12 cellular contexts compared by ENCODE assay signal in genomic region chr16:69476920-69477418, GRCh38. TPM values are rescaled to one million over a fixed set of nuclear protein-coding genes. Genes with fewer than 3 reads are reported as not detected.
DNase-seq lines count a peak whose midpoint lies in the region; ATAC-seq and TF ChIP-seq lines count a peak whose summit lies in the region.
"Had no signal": no experiment of that assay in that cellular context is flagged by ENCODE, and none has a peak within 500 bp of the region (broad histone marks: within the 10 kb centered on the region; RNA-seq: fewer than 3 reads in every experiment).

No MANE protein-coding gene starts in this region.

- no peak overlapping the region for H2AFZ ChIP-seq in GM23338

- H3K27ac ChIP-seq in BLaER1 treated with 17β-estradiol and CSF1 and Interleukin-3, amounts not matched to agents 10 nM and 100 nM: 0 out of 22 replicates have a peak overlapping the region, but pooled peaks of 2 of the 11 experiments have one; percentile 26 to 48
- no peak overlapping the region for H3K27ac ChIP-seq in GM23338 (ENCODE audit: low read depth)
- H3K27ac ChIP-seq: esophagus muscularis mucosa, SJCRH30 had no signal

- H3K79me2 ChIP-seq in GM23338 (replicated peaks; ENCODE audit: insufficient read depth): no peaks in the 10 kb centered on the region

- no peak overlapping the region for H3K9ac ChIP-seq in BLaER1 treated with 17β-estradiol and CSF1 and Interleukin-3, amounts not matched to agents 10 nM and 100 nM

- DNase-seq in LHCN-M2 (ENCODE audit: low read depth) (peak; percentile 79), brain pericyte (ENCODE audit: low read depth, low spot score) (peak; percentile 58), mucosa of descending colon (no peak), GM23338 (ENCODE audit: low spot score) (no peak), SKM-1 treated with dmso at 0.1 percent for 144 hours (lab: John Stamatoyannopoulos, UW; ENCODE audit: unreplicated experiment) (no peak)
- DNase-seq: H9 had no signal

- no peak overlapping the region for H3K27ac Mint-ChIP-seq in GM23338
- H3K27ac Mint-ChIP-seq: activated T-helper 2 cell treated with anti-CD3 and anti-CD28 coated beads, Interferon-gamma antibody, Interleukin-2, Interleukin-4, amounts not matched to agents 10 μg/mL and 5 μg/mL and 100 μg/mL, durations not matched to agents 14 hours and 24 hours and 36 hours; H9 had no signal

- H3K9me3 ChIP-seq in BLaER1 treated with 17β-estradiol and CSF1 and Interleukin-3, amounts not matched to agents 10 nM and 100 nM (replicated peaks in 1 of 11): peaks cover 0 to 5% (median 0%) of the 10 kb centered on the region in 11 experiments; a peak in 2 of 22 replicates
- no peaks in the 10 kb centered on the region for H3K9me3 ChIP-seq in mucosa of descending colon
- H3K9me3 ChIP-seq: esophagus muscularis mucosa, SJCRH30 had no signal

- H3K9me2 ChIP-seq in GM23338 (ENCODE audit: insufficient read depth): no peaks in the 10 kb centered on the region

- H3K4me1 Mint-ChIP-seq in GM23338: no peaks in the 10 kb centered on the region
- H3K4me1 Mint-ChIP-seq: H9 had no signal

- peak overlapping the region; percentile 22 to 73 (median 58) for H3K4me2 ChIP-seq in BLaER1 treated with 17β-estradiol and CSF1 and Interleukin-3, amounts not matched to agents 10 nM and 100 nM
- no peak overlapping the region for H3K4me2 ChIP-seq in GM23338

- no peak overlapping the region for H3K4me3 Mint-ChIP-seq in GM23338
- H3K4me3 Mint-ChIP-seq: H9 had no signal

- H4K20me1 ChIP-seq in BLaER1 treated with 17β-estradiol and CSF1 and Interleukin-3, amounts not matched to agents 10 nM and 100 nM: peaks cover 0 to 22% (median 0%) of the 10 kb centered on the region in 11 experiments; a peak in 2 of 22 replicates
- no peaks in the 10 kb centered on the region for H4K20me1 ChIP-seq in GM23338 (replicated peaks; ENCODE audit: insufficient read depth)

- H3K27me3 Mint-ChIP-seq in GM23338 (ENCODE audit: insufficient read depth, low read depth, poor library complexity): no peaks in the 10 kb centered on the region

- no peak for TF ChIP-seq POLR2A in GM18505 (IDR thresholded peaks at IDR 0.05; ENCODE audit: borderline replicate concordance, extremely low read depth, insufficient read depth, insufficient read length)

- H3K4me1 ChIP-seq in BLaER1 treated with 17β-estradiol and CSF1 and Interleukin-3, amounts not matched to agents 10 nM and 100 nM: peaks cover 23 to 32% (median 29%) of the 10 kb centered on the region in 10 experiments
- H3K4me1 ChIP-seq in mucosa of descending colon (ENCODE audit: low read depth) (no peaks in the 10 kb centered on the region), GM23338 (ENCODE audit: insufficient read depth) (no peaks in the 10 kb centered on the region)

- no peak for TF ChIP-seq CTCF in mucosa of descending colon (IDR thresholded peaks at IDR 0.05)
- TF ChIP-seq CTCF in GM23338 (conservative IDR thresholded peaks at IDR 0.05; ENCODE audit: low read depth in 2 of 2): no peak

- H3K27me3 ChIP-seq in BLaER1 treated with 17β-estradiol and CSF1 and Interleukin-3, amounts not matched to agents 10 nM and 100 nM: peaks cover 0 to 48% (median 0%) of the 10 kb centered on the region in 11 experiments; a peak in 4 of 22 replicates
- H3K27me3 ChIP-seq in GM23338 (ENCODE audit: insufficient read depth): no peaks in the 10 kb centered on the region
- H3K27me3 ChIP-seq: esophagus muscularis mucosa, SJCRH30 had no signal

- no peaks in the 10 kb centered on the region for H3K36me3 Mint-ChIP-seq in GM23338 (ENCODE audit: low read depth)

- ATAC-seq in mucosa of descending colon (peak; percentile 21), GM23338 (no peak), GM18505 (IDR thresholded peaks at IDR 0.05; ENCODE audit: unreplicated experiment) (no peak), HG03571 (IDR thresholded peaks at IDR 0.05; ENCODE audit: unreplicated experiment) (no peak)

- intact Hi-C loops in mucosa of descending colon (cut with DNase I, micrococcal nuclease): loop anchor here in 1 of 2 donors (10.0 kb wide), 1 partner anchor 188 kb away; no protein-coding TSS in a partner anchor

- H3F3A ChIP-seq in GM23338 (replicated peaks; ENCODE audit: low read depth): no peaks in the 10 kb centered on the region

- no peak overlapping the region for H3K4me3 ChIP-seq in BLaER1 treated with 17β-estradiol and CSF1 and Interleukin-3, amounts not matched to agents 10 nM and 100 nM
- no peak overlapping the region for H3K4me3 ChIP-seq in mucosa of descending colon
- H3K4me3 ChIP-seq in GM23338: no peak overlapping the region
- H3K4me3 ChIP-seq: esophagus muscularis mucosa, SJCRH30 had no signal

- H3K36me3 ChIP-seq in BLaER1 treated with 17β-estradiol and CSF1 and Interleukin-3, amounts not matched to agents 10 nM and 100 nM: no peaks in the 10 kb centered on the region
- H3K36me3 ChIP-seq in mucosa of descending colon (ENCODE audit: low read depth) (no peaks in the 10 kb centered on the region), GM23338 (ENCODE audit: insufficient read depth) (no peaks in the 10 kb centered on the region)
- H3K36me3 ChIP-seq: esophagus muscularis mucosa, SJCRH30 had no signal

- no peaks in the 10 kb centered on the region for H3K9me3 Mint-ChIP-seq in GM23338
- H3K9me3 Mint-ChIP-seq: activated T-helper 2 cell treated with anti-CD3 and anti-CD28 coated beads, Interferon-gamma antibody, Interleukin-2, Interleukin-4, amounts not matched to agents 10 μg/mL and 5 μg/mL and 100 μg/mL, durations not matched to agents 14 hours and 24 hours and 36 hours; H9 had no signal

TF ChIP-seq in GM23338, 12 proteins besides CTCF, POLR2A, EP300 and RAD21 (continues in another document):
- TF ChIP-seq CREB1 (CRISPR knock-in tag; IDR thresholded peaks at IDR 0.05; ENCODE audit: low read depth): no peak
- TF ChIP-seq NANOG (IDR thresholded peaks at IDR 0.05; ENCODE audit: borderline replicate concordance): no peak
- no peak for TF ChIP-seq ZNF331 (CRISPR knock-in tag; IDR thresholded peaks at IDR 0.05; ENCODE audit: low read depth)
- no peak for TF ChIP-seq EZH2phosphoT487 (IDR thresholded peaks at IDR 0.05; ENCODE audit: unreplicated experiment)
- no peak for TF ChIP-seq ETS1 (IDR thresholded peaks at IDR 0.05)
- TF ChIP-seq ZNF114 (CRISPR knock-in tag; IDR thresholded peaks at IDR 0.05): no peak
- no peak for TF ChIP-seq REST (IDR thresholded peaks at IDR 0.05; ENCODE audit: unreplicated experiment)

RNA-seq across cellular contexts. Expression of gene CYB5B, which starts 52.5 kb away (rescaled TPM):
- total RNA-seq in LHCN-M2 (2014; rRNA removed) (60.7 and 67.3 TPM in 2 replicates), mucosa of descending colon (100 to 1,000 TPM; 121 to 187 (median 159) TPM)
- polyA plus RNA-seq in LHCN-M2 (2012): 86.2 TPM
- 65.4 and 72.0 TPM in 2 replicates for total RNA-seq in GM23338 (2014; rRNA removed; shearing (Covaris generic))
- 100 and 110 TPM in 2 replicates for polyA plus RNA-seq in GM23338 (2016; fragmentation: Nextera tagmentation; extraction: Ambion mirVana)

Comparison
In these comparisons a context has a peak if more than half of its experiments do, and no peak if none do; other contexts are left out.
1. DNase-seq: peak in LHCN-M2 (single experiment) and brain pericyte (single experiment); none in mucosa of descending colon (0 of 3), GM23338 (single experiment) and SKM-1 treated with dmso at 0.1 percent for 144 hours (single experiment).